Comparison of ENCODE assay signal across 11 cellular contexts in genomic region chr1:6180578-6181311, GRCh38. TPM values are rescaled to one million over a fixed set of nuclear protein-coding genes. Genes with fewer than 3 reads are reported as not detected.
DNase-seq lines count a peak whose midpoint lies in the region; ATAC-seq and TF ChIP-seq lines count a peak whose summit lies in the region.
"Had no signal": no experiment of that assay in that cellular context is flagged by ENCODE, and none has a peak within 500 bp of the region (broad histone marks: within the 10 kb centered on the region; RNA-seq: fewer than 3 reads in every experiment).

No MANE protein-coding gene starts in this region.

- no peak overlapping the region for H3K23ac ChIP-seq in neuronal stem cell (ENCODE audit: low read depth, low read length, poor library complexity)

- peaks cover 26% of the 10 kb centered on the region for H3K4me1 Mint-ChIP-seq in brain

- H2BK120ac ChIP-seq in neuronal stem cell (ENCODE audit: low read depth, low read length): no peak overlapping the region

- H2AK5ac ChIP-seq in neuronal stem cell (ENCODE audit: low read depth, low read length): peak overlapping the region; percentile 34

- no peak overlapping the region for H2AFZ ChIP-seq in HCT116 (ENCODE audit: low read depth, low read length, poor library complexity, severe bottlenecking)
- H2AFZ ChIP-seq in neuronal stem cell (ENCODE audit: low read length): peak overlapping the region; percentile 49

- TF ChIP-seq POLR2A in HCT116 (IDR thresholded peaks at IDR 0.05; ENCODE audit: borderline replicate concordance, extremely low read depth, insufficient read depth, insufficient read length): no peak

- H2BK5ac ChIP-seq in neuronal stem cell (ENCODE audit: low read length): no peak overlapping the region

- RAD21 ChIA-PET in HCT116 (lab: Charles Lee; ENCODE audit: low non-redundant PET in 1 of 2, low total read pairs in 2 of 2, uncharacterized antibody in 2 of 2, unreplicated experiment in 2 of 2): interaction anchor here in 1 of 2 experiments (0.6 kb wide), 1 partner anchor 64 kb away, joined by 3 read pairs; no protein-coding TSS in a partner anchor

- POLR2A ChIA-PET in HCT116 (lab: Charles Lee): no interaction called here

- no peak for TF ChIP-seq CTCF in HCT116 (IDR thresholded peaks at IDR 0.05 in 2 of 3, conservative IDR thresholded peaks at IDR 0.05 in 1 of 3; ENCODE audit: borderline replicate concordance in 1 of 3, insufficient read depth in 1 of 3, low read depth in 2 of 3, low read length in 2 of 3)
- no peak for TF ChIP-seq CTCF in brain (conservative IDR thresholded peaks at IDR 0.05)

- CTCF ChIA-PET in HCT116 (lab: Charles Lee): no interaction called here

- H3K18ac ChIP-seq in neuronal stem cell (ENCODE audit: low read length): peak overlapping the region; percentile 25

- DNase-seq in DMS 273 (lab: John Stamatoyannopoulos, UW; ENCODE audit: unreplicated experiment): peak; percentile 73
- no peak for DNase-seq in DMS 273 treated with DMSO at 0.1 percent for 48 hours (lab: John Stamatoyannopoulos, UW)
- no peak for DNase-seq in HCT116 (ENCODE audit: low read depth, low spot score)
- no peak for DNase-seq in neuronal stem cell (ENCODE audit: low spot score)
- no peak for DNase-seq in HT-29 (ENCODE audit: low spot score)
- DNase-seq: activated CD4-positive, CD25-positive, alpha-beta regulatory T cell had no signal

- no CpG with 5 or more reads among the region's 54 CpGs for WGBS in neuronal stem cell (ENCODE audit: extremely low coverage in 2 of 2, insufficient read length in 2 of 2, insufficient replicate concordance in 1 of 2), 2 donors

- H3K4me3 ChIP-seq in HCT116 (replicated peaks in 1 of 2; ENCODE audit: low read depth in 1 of 2, low read length in 2 of 2): no peak overlapping the region
- no peak overlapping the region for H3K4me3 ChIP-seq in neuronal stem cell (ENCODE audit: low read length in 2 of 2)

- H3K36me3 Mint-ChIP-seq in brain: peaks cover under 1% of the 10 kb centered on the region

- no peaks in the 10 kb centered on the region for H3K79me1 ChIP-seq in neuronal stem cell (ENCODE audit: low read depth, low read length)

- H4K91ac ChIP-seq in neuronal stem cell (ENCODE audit: low read depth, low read length, poor library complexity): no peak overlapping the region

- no peak overlapping the region for H2BK15ac ChIP-seq in neuronal stem cell (ENCODE audit: low read length)

- peak overlapping the region; percentile 54 to 80 (median 70) for H3K4me3 Mint-ChIP-seq in brain

- H2BK12ac ChIP-seq in neuronal stem cell (ENCODE audit: low read length): no peak overlapping the region

- H3K9me2 ChIP-seq in HCT116 (ENCODE audit: insufficient read depth): no peaks in the 10 kb centered on the region

- intact Hi-C loops in HCT116 (cut with micrococcal nuclease): loop anchor here (5.0 kb wide), 1 partner anchor 128 kb away; no protein-coding TSS in a partner anchor

- no peak for ATAC-seq in HCT116
- no peak for ATAC-seq in HG02870 (IDR thresholded peaks at IDR 0.05; ENCODE audit: unreplicated experiment)
- no peak for ATAC-seq in HG03565 (IDR thresholded peaks at IDR 0.05; ENCODE audit: unreplicated experiment)

- no peak for TF ChIP-seq RAD21 in HCT116 (IDR thresholded peaks at IDR 0.05; ENCODE audit: low read depth)

- no peak overlapping the region for H3K9ac ChIP-seq in HCT116 (ENCODE audit: low read length)
- no peak overlapping the region for H3K9ac ChIP-seq in neuronal stem cell (ENCODE audit: low read depth, low read length, poor library complexity)

- no peak overlapping the region for H3K4ac ChIP-seq in neuronal stem cell (ENCODE audit: low read length)

- H3K9me3 ChIP-seq in HCT116 (ENCODE audit: control insufficient read depth in 1 of 2, insufficient read depth in 1 of 2, low read depth in 1 of 2, low read length in 2 of 2) (no peaks in the 10 kb centered on the region), neuronal stem cell (replicated peaks in 1 of 2; ENCODE audit: control insufficient read depth in 2 of 2, insufficient read depth in 1 of 2, low read depth in 1 of 2, low read length in 2 of 2) (no peaks in the 10 kb centered on the region)
- H3K9me3 ChIP-seq: tibial nerve had no signal

- peaks cover 4% of the 10 kb centered on the region; the same call in 1 of the 2 replicates for H3K79me2 ChIP-seq in HCT116 (ENCODE audit: insufficient read depth, low read length)

- BruUV-seq in HCT116 (replicated peaks; lab: Mats Ljungman, UMichigan): no TSS peak

- H3K27me3 ChIP-seq in HCT116 (ENCODE audit: insufficient read depth, low read length) (no peaks in the 10 kb centered on the region), neuronal stem cell (ENCODE audit: control insufficient read depth in 3 of 3, insufficient read depth in 3 of 3, low read depth in 1 of 3, low read length in 3 of 3) (peaks cover 19 to 68% (median 61%) of the 10 kb centered on the region in 3 experiments)

- H3K4me1 ChIP-seq in HCT116 (ENCODE audit: control insufficient read depth in 1 of 2, insufficient read depth in 2 of 2, low read length in 2 of 2) (peaks cover 12 to 26% of the 10 kb centered on the region in 2 experiments), neuronal stem cell (ENCODE audit: control insufficient read depth in 2 of 2, insufficient read depth in 1 of 2, low read depth in 1 of 2, low read length in 2 of 2) (peaks cover 4 to 8% of the 10 kb centered on the region in 2 donors)

- H3K9me3 Mint-ChIP-seq in brain: peaks cover 0 to 6% (median 0%) of the 10 kb centered on the region in 5 experiments

- no peak overlapping the region for H4K8ac ChIP-seq in neuronal stem cell (ENCODE audit: low read depth, low read length)

- no peak overlapping the region for H3K27ac ChIP-seq in HCT116 (ENCODE audit: low read depth, low read length)
- no peak overlapping the region for H3K27ac ChIP-seq in neuronal stem cell (replicated peaks; ENCODE audit: low read length)
- H3K27ac ChIP-seq: 22Rv1, tibial nerve had no signal

- H3K14ac ChIP-seq in neuronal stem cell (ENCODE audit: low read length): no peak overlapping the region

- H4K20me1 ChIP-seq in HCT116 (ENCODE audit: insufficient read depth): peaks cover 11% of the 10 kb centered on the region; the same call in 1 of the 2 replicates

- peak overlapping the region in 1 of 5 experiments; percentile 87 for H3K27ac Mint-ChIP-seq in brain

- H3K4me2 ChIP-seq in HCT116 (ENCODE audit: low read length) (peak overlapping the region; percentile 74), neuronal stem cell (ENCODE audit: insufficient read depth, low read length, poor library complexity, severe bottlenecking) (peak overlapping the region; percentile 72)

- H3K36me3 ChIP-seq in HCT116 (ENCODE audit: control insufficient read depth in 1 of 2, insufficient read depth in 2 of 2, low read length in 2 of 2) (peaks cover 0 to 7% of the 10 kb centered on the region in 2 experiments; a peak in 1 of 4 replicates), neuronal stem cell (replicated peaks in 1 of 2; ENCODE audit: control insufficient read depth in 2 of 2, insufficient read depth in 2 of 2, low read length in 2 of 2) (peaks cover 5 to 17% of the 10 kb centered on the region in 2 donors)

- H3K27me3 Mint-ChIP-seq in brain: peaks cover 39% of the 10 kb centered on the region

TF ChIP-seq in HCT116, 20 proteins besides CTCF, POLR2A, EP300 and RAD21 (continues in another document):
- TF ChIP-seq, protein P1, sequence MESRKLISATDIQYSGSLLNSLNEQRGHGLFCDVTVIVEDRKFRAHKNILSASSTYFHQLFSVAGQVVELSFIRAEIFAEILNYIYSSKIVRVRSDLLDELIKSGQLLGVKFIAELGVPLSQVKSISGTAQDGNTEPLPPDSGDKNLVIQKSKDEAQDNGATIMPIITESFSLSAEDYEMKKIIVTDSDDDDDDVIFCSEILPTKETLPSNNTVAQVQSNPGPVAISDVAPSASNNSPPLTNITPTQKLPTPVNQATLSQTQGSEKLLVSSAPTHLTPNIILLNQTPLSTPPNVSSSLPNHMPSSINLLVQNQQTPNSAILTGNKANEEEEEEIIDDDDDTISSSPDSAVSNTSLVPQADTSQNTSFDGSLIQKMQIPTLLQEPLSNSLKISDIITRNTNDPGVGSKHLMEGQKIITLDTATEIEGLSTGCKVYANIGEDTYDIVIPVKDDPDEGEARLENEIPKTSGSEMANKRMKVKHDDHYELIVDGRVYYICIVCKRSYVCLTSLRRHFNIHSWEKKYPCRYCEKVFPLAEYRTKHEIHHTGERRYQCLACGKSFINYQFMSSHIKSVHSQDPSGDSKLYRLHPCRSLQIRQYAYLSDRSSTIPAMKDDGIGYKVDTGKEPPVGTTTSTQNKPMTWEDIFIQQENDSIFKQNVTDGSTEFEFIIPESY (IDR thresholded peaks at IDR 0.05; ENCODE audit: extremely low read depth, insufficient replicate concordance, low read length): no peak
- no peak for TF ChIP-seq EGR1 (IDR thresholded peaks at IDR 0.05; ENCODE audit: low read depth)
- no peak for TF ChIP-seq MAX (IDR thresholded peaks at IDR 0.05)
- TF ChIP-seq EZH2 (IDR thresholded peaks at IDR 0.05): no peak
- no peak for TF ChIP-seq SP1 (IDR thresholded peaks at IDR 0.05; ENCODE audit: low read depth)

RNA-seq across cellular contexts. Expression of gene CHD5, which starts 0.6 kb away (rescaled TPM):
- total RNA-seq in HCT116 (2021; ENCODE audit: unreplicated experiment): 6.1 TPM
- polyA plus RNA-seq in HCT116 (2012): 5.0 and 6.3 TPM in 2 replicates
- 13.5 TPM for polyA plus RNA-seq in brain (ENCODE audit: insufficient read depth, low read depth, low replicate concordance)
- 0.14 TPM for polyA plus RNA-seq in neuronal stem cell (2013, experiment 1 of 2)
- 0.22 TPM for polyA plus RNA-seq in neuronal stem cell (2013, experiment 2 of 2)
- total RNA-seq in HT-29 (2014; rRNA removed; shearing (Covaris generic)): 0.18 and 0.25 TPM in 2 replicates

RNA-seq across cellular contexts. Expression of gene RPL22, which starts 18.6 kb away (rescaled TPM):
- 456 TPM for total RNA-seq in HCT116 (2021; ENCODE audit: unreplicated experiment)
- 563 and 639 TPM in 2 replicates for polyA plus RNA-seq in HCT116 (2012)
- polyA plus RNA-seq in brain (ENCODE audit: insufficient read depth, low read depth, low replicate concordance): 808 TPM
- polyA plus RNA-seq in neuronal stem cell (2013, experiment 1 of 2): 1,500 TPM
- polyA plus RNA-seq in neuronal stem cell (2013, experiment 2 of 2): 1,497 TPM
- total RNA-seq in HT-29 (2014; rRNA removed; shearing (Covaris generic)): 119 and 132 TPM in 2 replicates

RNA-seq across cellular contexts. Expression of gene RNF207, which starts 25.2 kb away (rescaled TPM):
- total RNA-seq in HCT116 (2021; ENCODE audit: unreplicated experiment): 61.2 TPM
- 28.4 and 32.1 TPM in 2 replicates for polyA plus RNA-seq in HCT116 (2012)
- 0.41 TPM for polyA plus RNA-seq in brain (ENCODE audit: insufficient read depth, low read depth, low replicate concordance)
- 0.68 TPM for polyA plus RNA-seq in neuronal stem cell (2013, experiment 1 of 2)
- 0.66 TPM for polyA plus RNA-seq in neuronal stem cell (2013, experiment 2 of 2)
- total RNA-seq in HT-29 (2014; rRNA removed; shearing (Covaris generic)): 21.4 and 22.7 TPM in 2 replicates

RNA-seq across cellular contexts. Expression of gene ICMT, which starts 55.0 kb away (rescaled TPM):
- 70.9 TPM for total RNA-seq in HCT116 (2021; ENCODE audit: unreplicated experiment)
- 33.0 and 41.7 TPM in 2 replicates for polyA plus RNA-seq in HCT116 (2012)
- polyA plus RNA-seq in brain (ENCODE audit: insufficient read depth, low read depth, low replicate concordance): 68.0 TPM
- polyA plus RNA-seq in neuronal stem cell (2013, experiment 1 of 2): 38.1 TPM
- 38.5 TPM for polyA plus RNA-seq in neuronal stem cell (2013, experiment 2 of 2)
- 95.3 and 95.5 TPM in 2 replicates for total RNA-seq in HT-29 (2014; rRNA removed; shearing (Covaris generic))
